Comparison of ENCODE assay signal across 1 cellular context in the genomic region with DNA sequence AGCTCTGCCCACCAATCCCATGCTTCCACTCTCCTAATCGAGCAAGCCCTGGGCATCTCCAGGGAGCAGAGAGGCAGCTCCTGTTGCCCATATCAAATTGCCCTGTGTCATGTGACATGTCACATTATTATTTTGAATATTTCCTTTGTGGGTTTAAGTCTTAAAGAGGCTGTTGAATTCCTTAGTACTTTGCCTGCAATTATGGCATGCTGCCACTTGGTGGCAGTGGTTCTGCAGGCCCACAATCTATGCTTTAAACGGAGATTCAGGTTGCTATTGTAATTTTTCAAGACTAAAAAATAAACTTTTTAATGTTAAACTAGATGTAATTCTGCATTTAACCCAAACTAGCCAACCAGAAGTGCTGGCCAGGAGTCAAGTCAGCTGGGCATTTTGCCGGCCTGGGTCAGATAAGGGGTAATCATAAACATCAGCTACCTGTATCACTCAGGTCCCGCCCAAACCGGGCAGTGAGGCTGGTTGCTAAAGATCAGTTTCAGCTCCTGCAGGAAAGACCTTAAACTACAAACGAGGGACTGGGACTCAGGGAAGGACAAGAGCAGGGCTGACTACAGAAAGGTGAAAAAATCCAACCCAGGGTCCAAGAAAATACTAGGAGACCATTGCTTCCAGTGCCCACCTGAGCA.
TF ChIP-seq lines count a peak whose summit lies in the region.

No MANE protein-coding gene starts in this region.

TF ChIP-seq in WTC11, 78 proteins besides CTCF, POLR2A, EP300 and RAD21 (continued from another document):
- no peak for TF ChIP-seq ZNF281 (CRISPR knock-in tag; IDR thresholded peaks at IDR 0.05)
- no peak for TF ChIP-seq ERG (CRISPR knock-in tag; IDR thresholded peaks at IDR 0.05)
- no peak for TF ChIP-seq MAX (CRISPR knock-in tag; IDR thresholded peaks at IDR 0.05)
- no peak for TF ChIP-seq PREB (CRISPR knock-in tag; IDR thresholded peaks at IDR 0.05; ENCODE audit: borderline replicate concordance)
- TF ChIP-seq, protein P1, sequence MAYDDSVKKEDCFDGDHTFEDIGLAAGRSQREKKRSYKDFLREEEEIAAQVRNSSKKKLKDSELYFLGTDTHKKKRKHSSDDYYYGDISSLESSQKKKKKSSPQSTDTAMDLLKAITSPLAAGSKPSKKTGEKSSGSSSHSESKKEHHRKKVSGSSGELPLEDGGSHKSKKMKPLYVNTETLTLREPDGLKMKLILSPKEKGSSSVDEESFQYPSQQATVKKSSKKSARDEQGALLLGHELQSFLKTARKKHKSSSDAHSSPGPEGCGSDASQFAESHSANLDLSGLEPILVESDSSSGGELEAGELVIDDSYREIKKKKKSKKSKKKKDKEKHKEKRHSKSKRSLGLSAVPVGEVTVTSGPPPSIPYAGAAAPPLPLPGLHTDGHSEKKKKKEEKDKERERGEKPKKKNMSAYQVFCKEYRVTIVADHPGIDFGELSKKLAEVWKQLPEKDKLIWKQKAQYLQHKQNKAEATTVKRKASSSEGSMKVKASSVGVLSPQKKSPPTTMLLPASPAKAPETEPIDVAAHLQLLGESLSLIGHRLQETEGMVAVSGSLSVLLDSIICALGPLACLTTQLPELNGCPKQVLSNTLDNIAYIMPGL (CRISPR knock-in tag; IDR thresholded peaks at IDR 0.05): no peak
- TF ChIP-seq, protein P2, sequence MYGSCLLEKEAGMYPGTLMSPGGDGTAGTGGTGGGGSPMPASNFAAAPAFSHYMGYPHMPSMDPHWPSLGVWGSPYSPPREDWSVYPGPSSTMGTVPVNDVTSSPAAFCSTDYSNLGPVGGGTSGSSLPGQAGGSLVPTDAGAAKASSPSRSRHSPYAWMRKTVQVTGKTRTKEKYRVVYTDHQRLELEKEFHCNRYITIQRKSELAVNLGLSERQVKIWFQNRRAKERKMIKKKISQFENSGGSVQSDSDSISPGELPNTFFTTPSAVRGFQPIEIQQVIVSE (CRISPR knock-in tag; IDR thresholded peaks at IDR 0.05; ENCODE audit: borderline replicate concordance): no peak
- no peak for TF ChIP-seq NR3C1 (CRISPR knock-in tag; conservative IDR thresholded peaks at IDR 0.05; ENCODE audit: low read depth)
- no peak for TF ChIP-seq ZNF671 (CRISPR knock-in tag; IDR thresholded peaks at IDR 0.05)
- no peak for TF ChIP-seq RELA (CRISPR knock-in tag; IDR thresholded peaks at IDR 0.05; ENCODE audit: borderline replicate concordance)
- TF ChIP-seq ZNF232 (CRISPR knock-in tag; IDR thresholded peaks at IDR 0.05): no peak
- TF ChIP-seq FOXP1 (CRISPR knock-in tag; IDR thresholded peaks at IDR 0.05; ENCODE audit: borderline replicate concordance): no peak
- no peak for TF ChIP-seq TEAD4 (CRISPR knock-in tag; IDR thresholded peaks at IDR 0.05)
- TF ChIP-seq GRHL2 (CRISPR knock-in tag; IDR thresholded peaks at IDR 0.05; ENCODE audit: insufficient replicate concordance, severe bottlenecking): no peak
- TF ChIP-seq ATF3 (CRISPR knock-in tag; conservative IDR thresholded peaks at IDR 0.05): no peak
TF ChIP-seq in WTC11: peak in this region for 0.
